In the genomic region with DNA sequence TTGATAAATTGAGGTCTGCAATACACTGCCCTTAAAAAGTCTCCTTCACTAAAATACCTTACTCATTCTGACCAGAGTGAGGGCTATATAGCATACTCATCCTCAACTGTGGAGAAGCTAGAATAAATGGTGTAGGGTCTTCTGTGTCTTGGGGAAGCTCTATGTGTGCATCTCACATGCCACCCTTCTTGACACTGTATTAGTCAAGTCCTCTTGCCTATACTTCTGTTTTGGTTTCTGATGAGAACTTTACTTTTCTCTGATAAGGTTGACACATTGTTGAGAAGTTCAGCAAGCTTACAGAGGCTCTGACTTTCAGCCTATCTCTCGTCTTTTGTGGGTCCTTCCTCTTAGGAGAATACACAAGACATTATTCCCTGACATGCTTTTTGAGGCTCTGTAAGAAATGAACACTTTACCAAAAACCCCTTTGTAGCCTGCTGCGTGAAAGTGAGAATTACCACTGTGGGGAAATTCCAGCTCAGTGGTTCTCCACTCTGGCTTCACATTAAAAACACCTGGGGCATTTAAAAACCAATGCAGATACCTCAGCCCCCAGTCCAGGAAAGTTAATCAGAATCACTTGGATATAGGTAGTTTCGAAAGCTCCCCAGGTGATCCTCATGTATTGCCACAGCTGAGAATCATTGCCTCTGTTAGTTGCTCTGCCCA, we compare ENCODE assay signal across 16 cellular contexts.
A peak's percentile ranks its signal among the peaks of the same experiment; 100 is the strongest.
DNase-seq lines count a peak whose midpoint lies in the region; ATAC-seq and TF ChIP-seq lines count a peak whose summit lies in the region.
"Had no signal": no experiment of that assay in that cellular context is flagged by ENCODE, and none has a peak within 500 bp of the region (broad histone marks: within the 10 kb centered on the region; RNA-seq: fewer than 3 reads in every experiment).

No MANE protein-coding gene starts in this region.

- H3K36me3 ChIP-seq in neuronal stem cell (replicated peaks in 1 of 2; ENCODE audit: control insufficient read depth in 2 of 2, insufficient read depth in 2 of 2, low read length in 2 of 2) (no peaks in the 10 kb centered on the region), body of pancreas (replicated peaks in 1 of 2; ENCODE audit: insufficient read depth in 1 of 2, low read depth in 2 of 2) (no peaks in the 10 kb centered on the region)
- H3K36me3 ChIP-seq: ascending aorta, thoracic aorta had no signal

- no peak overlapping the region for H2AFZ ChIP-seq in neuronal stem cell (ENCODE audit: low read length)

- H3K27me3 ChIP-seq in neuronal stem cell (ENCODE audit: control insufficient read depth in 3 of 3, insufficient read depth in 3 of 3, low read depth in 1 of 3, low read length in 3 of 3) (no peaks in the 10 kb centered on the region), body of pancreas (no peaks in the 10 kb centered on the region)
- H3K27me3 ChIP-seq: ascending aorta had no signal

- H4K8ac ChIP-seq in neuronal stem cell (ENCODE audit: low read depth, low read length), result no peak overlapping the region

- no peak overlapping the region for H3K9ac ChIP-seq in neuronal stem cell (ENCODE audit: low read depth, low read length, poor library complexity)

- H2BK5ac ChIP-seq in neuronal stem cell (ENCODE audit: low read length), result no peak overlapping the region

- no peak overlapping the region for H3K27ac Mint-ChIP-seq in MCF 10A (ENCODE audit: low read depth, unreplicated experiment)
- H3K27ac Mint-ChIP-seq: activated CD4-positive, alpha-beta T cell treated with anti-CD3 and anti-CD28 coated beads for 36 hours had no signal

- intact Hi-C loops in body of pancreas (cut with DNase I) (no loop called here), MCF 10A (cut with micrococcal nuclease) (no loop called here)

- H3K9me3 ChIP-seq in neuronal stem cell (replicated peaks in 1 of 2; ENCODE audit: control insufficient read depth in 2 of 2, insufficient read depth in 1 of 2, low read depth in 1 of 2, low read length in 2 of 2) (peaks cover 0 to 1% of the 10 kb centered on the region in 2 donors), body of pancreas (no peaks in the 10 kb centered on the region)
- H3K9me3 ChIP-seq: A549, ascending aorta, thoracic aorta had no signal

- no peak for TF ChIP-seq POLR2A in body of pancreas (IDR thresholded peaks at IDR 0.05)

- peak; percentile 60 for DNase-seq in GM12865 (ENCODE audit: low read depth)
- no peak for DNase-seq in neuronal stem cell (ENCODE audit: low spot score)
- DNase-seq in body of pancreas, result no peak
- no peak for DNase-seq in glomerular visceral epithelial cell (ENCODE audit: extremely low spot score)
- DNase-seq in MCF 10A (ENCODE audit: unreplicated experiment), result no peak
- DNase-seq: activated CD4-positive, alpha-beta T cell treated with anti-CD3 and anti-CD28 coated beads for 36 hours; midbrain; NCI-H1048; NCI-H446 had no signal

- no peaks in the 10 kb centered on the region for H3K9me3 Mint-ChIP-seq in MCF 10A (ENCODE audit: unreplicated experiment)

- WGBS in neuronal stem cell (ENCODE audit: extremely low coverage in 2 of 2, insufficient read length in 2 of 2, insufficient replicate concordance in 1 of 2), 2 donors, result no CpG with 5 or more reads among the region's 3 CpGs
- 34 to 52% methylated on average over 3 of the region's 3 CpGs for WGBS in body of pancreas, 2 donors

- no peak overlapping the region for H3K23ac ChIP-seq in neuronal stem cell (ENCODE audit: low read depth, low read length, poor library complexity)

- no peak overlapping the region for H3K18ac ChIP-seq in neuronal stem cell (ENCODE audit: low read length)

- no peak overlapping the region for H2BK12ac ChIP-seq in neuronal stem cell (ENCODE audit: low read length)

- POLR2A ChIA-PET in MCF 10A (lab: Yijun Ruan, JAX), result interaction anchor here (0.7 kb wide), 1 partner anchor 24 kb away, joined by 3 read pairs; no protein-coding TSS in a partner anchor

- H3K79me1 ChIP-seq in neuronal stem cell (ENCODE audit: low read depth, low read length), result no peaks in the 10 kb centered on the region

- no peak overlapping the region for H4K91ac ChIP-seq in neuronal stem cell (ENCODE audit: low read depth, low read length, poor library complexity)

- H3K4me3 ChIP-seq in GM12865 (ENCODE audit: low read depth, low read length) (no peak overlapping the region), neuronal stem cell (ENCODE audit: low read length in 2 of 2) (no peak overlapping the region), body of pancreas (no peak overlapping the region)
- H3K4me3 ChIP-seq: A549, ascending aorta, thoracic aorta had no signal

- H3K4me1 ChIP-seq in neuronal stem cell (ENCODE audit: control insufficient read depth in 2 of 2, insufficient read depth in 1 of 2, low read depth in 1 of 2, low read length in 2 of 2) (no peaks in the 10 kb centered on the region), body of pancreas (no peaks in the 10 kb centered on the region)
- H3K4me1 ChIP-seq: A549, ascending aorta had no signal

- no peak overlapping the region for H3K4ac ChIP-seq in neuronal stem cell (ENCODE audit: low read length)

- H2BK15ac ChIP-seq in neuronal stem cell (ENCODE audit: low read length), result no peak overlapping the region

- no peak overlapping the region for H2AK5ac ChIP-seq in neuronal stem cell (ENCODE audit: low read depth, low read length)

- TF ChIP-seq CTCF in GM12865 (IDR thresholded peaks at IDR 0.05; ENCODE audit: insufficient read depth, low read depth, low read length, missing control alignments) (no peak), body of pancreas (IDR thresholded peaks at IDR 0.05) (no peak), MCF 10A (IDR thresholded peaks at IDR 0.05; ENCODE audit: unreplicated experiment) (no peak)

- no peak overlapping the region for H3K4me3 Mint-ChIP-seq in MCF 10A (ENCODE audit: unreplicated experiment)
- H3K4me3 Mint-ChIP-seq: activated CD4-positive, alpha-beta T cell treated with anti-CD3 and anti-CD28 coated beads for 36 hours had no signal

- peaks cover 43% of the 10 kb centered on the region for H3K27me3 Mint-ChIP-seq in MCF 10A (ENCODE audit: insufficient read depth, unreplicated experiment)
- H3K27me3 Mint-ChIP-seq: activated CD4-positive, alpha-beta T cell treated with anti-CD3 and anti-CD28 coated beads for 36 hours had no signal

- H2BK120ac ChIP-seq in neuronal stem cell (ENCODE audit: low read depth, low read length), result no peak overlapping the region

- H3K27ac ChIP-seq in neuronal stem cell (replicated peaks; ENCODE audit: low read length) (no peak overlapping the region), body of pancreas (no peak overlapping the region)
- H3K27ac ChIP-seq: A549, ascending aorta, thoracic aorta had no signal

- ATAC-seq in GM19351 (IDR thresholded peaks at IDR 0.05; ENCODE audit: unreplicated experiment) (peak; percentile 33), HG02610 (IDR thresholded peaks at IDR 0.05; ENCODE audit: unreplicated experiment) (peak; percentile 68), HG03378 (IDR thresholded peaks at IDR 0.05; ENCODE audit: unreplicated experiment) (peak; percentile 60), body of pancreas (no peak)
- ATAC-seq: A549; activated CD4-positive, alpha-beta T cell treated with anti-CD3 and anti-CD28 coated beads for 36 hours; HCT116 had no signal

- H3K4me2 ChIP-seq in neuronal stem cell (ENCODE audit: insufficient read depth, low read length, poor library complexity, severe bottlenecking), result no peak overlapping the region
- H3K4me2 ChIP-seq: A549 had no signal

- H3K4me1 Mint-ChIP-seq in MCF 10A (ENCODE audit: insufficient read depth, unreplicated experiment), result no peaks in the 10 kb centered on the region
- H3K4me1 Mint-ChIP-seq: activated CD4-positive, alpha-beta T cell treated with anti-CD3 and anti-CD28 coated beads for 36 hours had no signal

- H3K36me3 Mint-ChIP-seq in MCF 10A (ENCODE audit: insufficient read depth, unreplicated experiment), result no peaks in the 10 kb centered on the region

- no peak overlapping the region for H3K14ac ChIP-seq in neuronal stem cell (ENCODE audit: low read length)

- BruUV-seq in MCF 10A (replicated peaks; lab: Mats Ljungman, UMichigan), result no TSS peak

- CTCF ChIA-PET in MCF 10A (lab: Yijun Ruan, JAX), result no interaction called here
